In genomic region chr7:22681852-22682657, GRCh38 we compare ENCODE assay signal across 1 cellular context.
TF ChIP-seq lines count a peak whose summit lies in the region.

No MANE protein-coding gene starts in this region.

TF ChIP-seq in K562, 482 proteins besides CTCF, POLR2A, EP300 and RAD21 (continued from another document and continues in another):
- TF ChIP-seq ADNP (tag; IDR thresholded peaks at IDR 0.05) (0 out of 2 replicates have a peak, but pooled peaks have one; percentile 41), KDM2B (CRISPR knock-in tag; IDR thresholded peaks at IDR 0.05) (no peak), HNRNPLL (IDR thresholded peaks at IDR 0.05; ENCODE audit: low read depth, low read length, poor library complexity, severe bottlenecking) (no peak), MTF1 (CRISPR knock-in tag; IDR thresholded peaks at IDR 0.05; ENCODE audit: borderline replicate concordance) (peak; percentile 17; the same call in 1 of the 2 replicates), TRIM24 (IDR thresholded peaks at IDR 0.05) (peak in 1 of 2 experiments; percentile 42; a peak in 1 of 4 replicates), ZSCAN29 (IDR thresholded peaks at IDR 0.05) (no peak), HINFP (tag; conservative IDR thresholded peaks at IDR 0.05; ENCODE audit: low read depth) (no peak), ETV6 (IDR thresholded peaks at IDR 0.05; ENCODE audit: borderline replicate concordance in 1 of 2, low read depth in 2 of 2, low read length in 1 of 2) (0 out of 4 replicates have a peak, but pooled peaks of 1 of the 2 experiments have one; percentile 21), ETV6 (CRISPR knock-in tag; IDR thresholded peaks at IDR 0.05; ENCODE audit: borderline replicate concordance) (no peak), EP400 (IDR thresholded peaks at IDR 0.05) (peak; percentile 69), ESRRA (IDR thresholded peaks at IDR 0.05; ENCODE audit: borderline replicate concordance, low read depth) (peak; percentile 100), BACH1 (tag; IDR thresholded peaks at IDR 0.05) (0 out of 2 replicates have a peak, but pooled peaks have one; percentile 64), NR2C1 (IDR thresholded peaks at IDR 0.05) (peak; percentile 67), NR2C1 (tag; IDR thresholded peaks at IDR 0.05) (peak; percentile 83), CBX1 (IDR thresholded peaks at IDR 0.05; ENCODE audit: low read depth) (no peak), NRF1 (conservative IDR thresholded peaks at IDR 0.05 in 1 of 2, IDR thresholded peaks at IDR 0.05 in 1 of 2) (peak in 1 of 2 experiments; percentile 29; a peak in 2 of 4 replicates), JUNB (CRISPR knock-in tag; conservative IDR thresholded peaks at IDR 0.05) (peak; percentile 26; the same call in 1 of the 2 replicates), MEIS2 (IDR thresholded peaks at IDR 0.05; ENCODE audit: partially characterized antibody) (peak; percentile 10), NFYB (IDR thresholded peaks at IDR 0.05; ENCODE audit: extremely low read depth, insufficient read length) (no peak), SRF (CRISPR knock-in tag; IDR thresholded peaks at IDR 0.05) (0 out of 4 replicates have a peak, but pooled peaks of 1 of the 2 experiments have one; percentile 11), ZNF165 (CRISPR knock-in tag; IDR thresholded peaks at IDR 0.05; ENCODE audit: borderline replicate concordance) (peak; percentile 57; the same call in 1 of the 2 replicates), ZBTB34 (CRISPR knock-in tag; IDR thresholded peaks at IDR 0.05) (no peak), SMARCE1 (IDR thresholded peaks at IDR 0.05) (peak; percentile 75), GATA2 (CRISPR knock-in tag; IDR thresholded peaks at IDR 0.05) (no peak), ZNF318 (IDR thresholded peaks at IDR 0.05; ENCODE audit: borderline replicate concordance in 1 of 2, low read depth in 1 of 2) (0 out of 4 replicates have a peak, but pooled peaks of 1 of the 2 experiments have one; percentile 49), ZBTB9 (CRISPR knock-in tag; IDR thresholded peaks at IDR 0.05) (0 out of 2 replicates have a peak, but pooled peaks have one; percentile 32), POU5F1 (IDR thresholded peaks at IDR 0.05; ENCODE audit: borderline replicate concordance, low read depth, low read length, partially characterized antibody) (no peak), JUN (IDR thresholded peaks at IDR 0.05; ENCODE audit: borderline replicate concordance, low read depth, low read length) (peak; percentile 68), JUN (CRISPR knock-in tag; IDR thresholded peaks at IDR 0.05; ENCODE audit: borderline replicate concordance) (no peak), ZNF584 (CRISPR knock-in tag; IDR thresholded peaks at IDR 0.05; ENCODE audit: low read depth) (peak; percentile 93)
- TF ChIP-seq, protein P1, sequence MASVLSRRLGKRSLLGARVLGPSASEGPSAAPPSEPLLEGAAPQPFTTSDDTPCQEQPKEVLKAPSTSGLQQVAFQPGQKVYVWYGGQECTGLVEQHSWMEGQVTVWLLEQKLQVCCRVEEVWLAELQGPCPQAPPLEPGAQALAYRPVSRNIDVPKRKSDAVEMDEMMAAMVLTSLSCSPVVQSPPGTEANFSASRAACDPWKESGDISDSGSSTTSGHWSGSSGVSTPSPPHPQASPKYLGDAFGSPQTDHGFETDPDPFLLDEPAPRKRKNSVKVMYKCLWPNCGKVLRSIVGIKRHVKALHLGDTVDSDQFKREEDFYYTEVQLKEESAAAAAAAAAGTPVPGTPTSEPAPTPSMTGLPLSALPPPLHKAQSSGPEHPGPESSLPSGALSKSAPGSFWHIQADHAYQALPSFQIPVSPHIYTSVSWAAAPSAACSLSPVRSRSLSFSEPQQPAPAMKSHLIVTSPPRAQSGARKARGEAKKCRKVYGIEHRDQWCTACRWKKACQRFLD (CRISPR knock-in tag; IDR thresholded peaks at IDR 0.05) = peak; percentile 92
- TF ChIP-seq, protein P2, sequence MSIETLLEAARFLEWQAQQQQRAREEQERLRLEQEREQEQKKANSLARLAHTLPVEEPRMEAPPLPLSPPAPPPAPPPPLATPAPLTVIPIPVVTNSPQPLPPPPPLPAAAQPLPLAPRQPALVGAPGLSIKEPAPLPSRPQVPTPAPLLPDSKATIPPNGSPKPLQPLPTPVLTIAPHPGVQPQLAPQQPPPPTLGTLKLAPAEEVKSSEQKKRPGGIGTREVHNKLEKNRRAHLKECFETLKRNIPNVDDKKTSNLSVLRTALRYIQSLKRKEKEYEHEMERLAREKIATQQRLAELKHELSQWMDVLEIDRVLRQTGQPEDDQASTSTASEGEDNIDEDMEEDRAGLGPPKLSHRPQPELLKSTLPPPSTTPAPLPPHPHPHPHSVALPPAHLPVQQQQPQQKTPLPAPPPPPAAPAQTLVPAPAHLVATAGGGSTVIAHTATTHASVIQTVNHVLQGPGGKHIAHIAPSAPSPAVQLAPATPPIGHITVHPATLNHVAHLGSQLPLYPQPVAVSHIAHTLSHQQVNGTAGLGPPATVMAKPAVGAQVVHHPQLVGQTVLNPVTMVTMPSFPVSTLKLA (conservative IDR thresholded peaks at IDR 0.05) = peak; percentile 28 to 31; a peak in 1 of 4 replicates
- TF ChIP-seq, protein P3, sequence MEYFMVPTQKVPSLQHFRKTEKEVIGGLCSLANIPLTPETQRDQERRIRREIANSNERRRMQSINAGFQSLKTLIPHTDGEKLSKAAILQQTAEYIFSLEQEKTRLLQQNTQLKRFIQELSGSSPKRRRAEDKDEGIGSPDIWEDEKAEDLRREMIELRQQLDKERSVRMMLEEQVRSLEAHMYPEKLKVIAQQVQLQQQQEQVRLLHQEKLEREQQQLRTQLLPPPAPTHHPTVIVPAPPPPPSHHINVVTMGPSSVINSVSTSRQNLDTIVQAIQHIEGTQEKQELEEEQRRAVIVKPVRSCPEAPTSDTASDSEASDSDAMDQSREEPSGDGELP (CRISPR knock-in tag; IDR thresholded peaks at IDR 0.05; ENCODE audit: borderline replicate concordance) = 0 out of 2 replicates have a peak, but pooled peaks have one; percentile 21
- TF ChIP-seq, protein P4, sequence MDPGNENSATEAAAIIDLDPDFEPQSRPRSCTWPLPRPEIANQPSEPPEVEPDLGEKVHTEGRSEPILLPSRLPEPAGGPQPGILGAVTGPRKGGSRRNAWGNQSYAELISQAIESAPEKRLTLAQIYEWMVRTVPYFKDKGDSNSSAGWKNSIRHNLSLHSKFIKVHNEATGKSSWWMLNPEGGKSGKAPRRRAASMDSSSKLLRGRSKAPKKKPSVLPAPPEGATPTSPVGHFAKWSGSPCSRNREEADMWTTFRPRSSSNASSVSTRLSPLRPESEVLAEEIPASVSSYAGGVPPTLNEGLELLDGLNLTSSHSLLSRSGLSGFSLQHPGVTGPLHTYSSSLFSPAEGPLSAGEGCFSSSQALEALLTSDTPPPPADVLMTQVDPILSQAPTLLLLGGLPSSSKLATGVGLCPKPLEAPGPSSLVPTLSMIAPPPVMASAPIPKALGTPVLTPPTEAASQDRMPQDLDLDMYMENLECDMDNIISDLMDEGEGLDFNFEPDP (CRISPR knock-in tag; IDR thresholded peaks at IDR 0.05) = no peak
- TF ChIP-seq, protein P5, sequence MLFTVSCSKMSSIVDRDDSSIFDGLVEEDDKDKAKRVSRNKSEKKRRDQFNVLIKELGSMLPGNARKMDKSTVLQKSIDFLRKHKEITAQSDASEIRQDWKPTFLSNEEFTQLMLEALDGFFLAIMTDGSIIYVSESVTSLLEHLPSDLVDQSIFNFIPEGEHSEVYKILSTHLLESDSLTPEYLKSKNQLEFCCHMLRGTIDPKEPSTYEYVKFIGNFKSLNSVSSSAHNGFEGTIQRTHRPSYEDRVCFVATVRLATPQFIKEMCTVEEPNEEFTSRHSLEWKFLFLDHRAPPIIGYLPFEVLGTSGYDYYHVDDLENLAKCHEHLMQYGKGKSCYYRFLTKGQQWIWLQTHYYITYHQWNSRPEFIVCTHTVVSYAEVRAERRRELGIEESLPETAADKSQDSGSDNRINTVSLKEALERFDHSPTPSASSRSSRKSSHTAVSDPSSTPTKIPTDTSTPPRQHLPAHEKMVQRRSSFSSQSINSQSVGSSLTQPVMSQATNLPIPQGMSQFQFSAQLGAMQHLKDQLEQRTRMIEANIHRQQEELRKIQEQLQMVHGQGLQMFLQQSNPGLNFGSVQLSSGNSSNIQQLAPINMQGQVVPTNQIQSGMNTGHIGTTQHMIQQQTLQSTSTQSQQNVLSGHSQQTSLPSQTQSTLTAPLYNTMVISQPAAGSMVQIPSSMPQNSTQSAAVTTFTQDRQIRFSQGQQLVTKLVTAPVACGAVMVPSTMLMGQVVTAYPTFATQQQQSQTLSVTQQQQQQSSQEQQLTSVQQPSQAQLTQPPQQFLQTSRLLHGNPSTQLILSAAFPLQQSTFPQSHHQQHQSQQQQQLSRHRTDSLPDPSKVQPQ (CRISPR knock-in tag; IDR thresholded peaks at IDR 0.05; ENCODE audit: borderline replicate concordance) = 0 out of 2 replicates have a peak, but pooled peaks have one; percentile 59
